In the genomic region with DNA sequence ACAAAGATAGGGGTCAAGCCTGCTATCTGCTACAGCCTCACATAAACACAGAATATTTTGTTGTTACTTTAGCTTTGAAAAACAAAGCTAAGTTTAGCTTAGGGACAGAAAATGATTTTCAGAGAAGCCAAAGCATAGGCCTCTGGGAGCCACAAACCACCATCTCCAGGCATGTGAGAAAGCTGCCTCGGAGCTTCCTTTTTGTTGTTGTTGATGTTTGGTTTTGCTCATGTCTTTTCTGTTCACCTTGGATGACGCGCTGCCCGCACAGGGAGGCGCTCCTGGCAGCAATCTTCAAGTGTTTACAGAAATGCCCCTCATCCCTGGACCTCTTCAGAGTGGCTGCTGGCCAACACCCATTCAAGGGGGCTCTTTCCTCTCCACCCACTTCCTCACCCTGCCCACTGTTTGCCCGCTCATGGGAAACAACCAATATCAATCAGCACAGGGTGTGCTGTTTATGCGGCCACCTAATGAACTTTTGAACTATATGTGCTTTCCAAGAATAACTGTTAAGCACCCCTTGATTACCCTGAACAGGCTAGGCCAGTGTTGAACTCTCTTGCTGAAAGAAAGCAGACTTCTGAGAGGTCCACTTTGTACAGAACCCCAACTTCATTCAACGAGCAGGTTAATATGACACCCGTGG, we compare ENCODE assay signal across 16 cellular contexts.
"Had no signal": no experiment of that assay in that cellular context is flagged by ENCODE, and none has a peak within 500 bp of the region (broad histone marks: within the 10 kb centered on the region; RNA-seq: fewer than 3 reads in every experiment).

No MANE protein-coding gene starts in this region.

- H3K4me3 ChIP-seq: colonic mucosa, left lung, pancreas, tibial nerve had no signal

- DNase-seq: activated B cell treated with CpG ODN at 0.5 μM for 24 hours; activated CD4-positive, alpha-beta T cell treated with anti-CD3 and anti-CD28 coated beads, Interleukin-2, amount 10 ng/mL, durations not matched to agents 24 days and 14 days; activated CD8-positive, alpha-beta T cell treated with anti-CD3 and anti-CD28 coated beads for 36 hours; activated naive CD4-positive, alpha-beta T cell; activated naive CD8-positive, alpha-beta T cell treated with anti-CD3 and anti-CD28 coated beads for 36 hours; activated T-cell treated with anti-CD3 and anti-CD28 coated beads, Interleukin-2, amount 50 U/mL, for 1 hour; amygdala; colonic mucosa; erythroblast; left lung; pancreas; stimulated activated naive CD8-positive, alpha-beta T cell treated with anti-CD3 and anti-CD28 coated beads, Interleukin-15, Interleukin-2, amounts not matched to agents 100 U/mL and 50 U/mL, for 24 hours; substantia nigra had no signal

- ATAC-seq: activated CD8-positive, alpha-beta T cell treated with anti-CD3 and anti-CD28 coated beads for 36 hours; activated T-helper 17 cell treated with anti-CD3 and anti-CD28 coated beads, Interleukin-2, amount 50 U/mL, for 72 hours; left lung; pancreas; stimulated activated naive CD8-positive, alpha-beta T cell treated with anti-CD3 and anti-CD28 coated beads, Interleukin-15, Interleukin-2, amounts not matched to agents 100 U/mL and 50 U/mL, for 24 hours had no signal

- H3K9me3 ChIP-seq: colonic mucosa, left lung, pancreas had no signal

- H3K27me3 ChIP-seq: colonic mucosa, left lung, pancreas, tibial nerve had no signal

- H3K4me3 Mint-ChIP-seq: activated B cell treated with CpG ODN at 0.5 μM for 24 hours; activated CD4-positive, alpha-beta T cell treated with anti-CD3 and anti-CD28 coated beads, Interleukin-2, amount 10 ng/mL, durations not matched to agents 24 days and 14 days; activated CD8-positive, alpha-beta T cell treated with anti-CD3 and anti-CD28 coated beads for 36 hours; activated naive CD8-positive, alpha-beta T cell treated with anti-CD3 and anti-CD28 coated beads for 36 hours; activated T-helper 17 cell treated with anti-CD3 and anti-CD28 coated beads, Interleukin-2, amount 50 U/mL, for 72 hours; central memory CD8-positive, alpha-beta T cell had no signal

- H3K27ac Mint-ChIP-seq: activated B cell treated with CpG ODN at 0.5 μM for 24 hours; activated CD4-positive, alpha-beta T cell treated with anti-CD3 and anti-CD28 coated beads, Interleukin-2, amount 10 ng/mL, durations not matched to agents 24 days and 14 days; activated CD8-positive, alpha-beta T cell treated with anti-CD3 and anti-CD28 coated beads for 36 hours; activated naive CD8-positive, alpha-beta T cell treated with anti-CD3 and anti-CD28 coated beads for 36 hours; activated T-helper 17 cell treated with anti-CD3 and anti-CD28 coated beads, Interleukin-2, amount 50 U/mL, for 72 hours had no signal

- H3K36me3 ChIP-seq: colonic mucosa, left lung, pancreas, tibial nerve had no signal

- H3K4me1 ChIP-seq: colonic mucosa, left lung, pancreas had no signal

- H3K9me3 Mint-ChIP-seq: activated CD4-positive, alpha-beta T cell treated with anti-CD3 and anti-CD28 coated beads, Interleukin-2, amount 10 ng/mL, durations not matched to agents 24 days and 14 days; activated CD8-positive, alpha-beta T cell treated with anti-CD3 and anti-CD28 coated beads for 36 hours; activated naive CD8-positive, alpha-beta T cell treated with anti-CD3 and anti-CD28 coated beads for 36 hours; activated T-helper 17 cell treated with anti-CD3 and anti-CD28 coated beads, Interleukin-2, amount 50 U/mL, for 72 hours; central memory CD8-positive, alpha-beta T cell had no signal

- H3K36me3 Mint-ChIP-seq: activated naive CD8-positive, alpha-beta T cell treated with anti-CD3 and anti-CD28 coated beads for 36 hours had no signal

- H3K27ac ChIP-seq: colonic mucosa, left lung, pancreas had no signal

- H3K4me1 Mint-ChIP-seq: activated CD4-positive, alpha-beta T cell treated with anti-CD3 and anti-CD28 coated beads, Interleukin-2, amount 10 ng/mL, durations not matched to agents 24 days and 14 days; activated naive CD8-positive, alpha-beta T cell treated with anti-CD3 and anti-CD28 coated beads for 36 hours; activated T-helper 17 cell treated with anti-CD3 and anti-CD28 coated beads, Interleukin-2, amount 50 U/mL, for 72 hours; central memory CD8-positive, alpha-beta T cell had no signal

- H3K27me3 Mint-ChIP-seq: activated B cell treated with CpG ODN at 0.5 μM for 24 hours; activated CD4-positive, alpha-beta T cell treated with anti-CD3 and anti-CD28 coated beads, Interleukin-2, amount 10 ng/mL, durations not matched to agents 24 days and 14 days; activated CD8-positive, alpha-beta T cell treated with anti-CD3 and anti-CD28 coated beads for 36 hours; activated naive CD8-positive, alpha-beta T cell treated with anti-CD3 and anti-CD28 coated beads for 36 hours; activated T-helper 17 cell treated with anti-CD3 and anti-CD28 coated beads, Interleukin-2, amount 50 U/mL, for 72 hours; central memory CD8-positive, alpha-beta T cell had no signal
